ENCODE assay signal across 19 cellular contexts in the genomic region with DNA sequence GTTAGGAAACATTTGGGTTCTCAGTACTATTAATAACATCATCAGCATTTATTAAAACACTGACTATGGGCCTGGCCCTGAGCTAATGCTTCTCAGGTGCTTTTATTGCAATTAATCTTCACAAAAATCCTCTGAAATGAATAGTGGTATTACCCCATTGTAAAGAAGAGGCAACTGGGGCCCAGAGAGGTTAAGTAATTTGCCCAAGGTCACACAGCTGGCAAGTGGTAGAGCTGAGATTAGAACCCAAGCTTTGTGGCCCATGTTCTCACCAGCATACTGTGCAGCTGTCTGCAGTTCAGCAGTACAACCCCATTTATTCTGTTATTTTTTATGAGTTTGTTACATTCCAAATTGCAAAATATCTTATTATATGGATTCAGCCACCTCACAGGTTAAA.
"Had no signal": no experiment of that assay in that cellular context is flagged by ENCODE, and none has a peak within 500 bp of the region (broad histone marks: within the 10 kb centered on the region; RNA-seq: fewer than 3 reads in every experiment).

No MANE protein-coding gene starts in this region.

- H3K27me3 Mint-ChIP-seq: activated naive CD8-positive, alpha-beta T cell; stimulated activated naive CD8-positive, alpha-beta T cell treated with anti-CD3 and anti-CD28 coated beads, Interleukin-15, amount 100 ng/mL, for 72 hours had no signal

- H3K27ac ChIP-seq: ascending aorta, esophagus squamous epithelium, gastrocnemius medialis, left ventricle myocardium inferior, suprapubic skin had no signal

- H3K36me3 Mint-ChIP-seq: activated naive CD8-positive, alpha-beta T cell; naive thymus-derived CD4-positive, alpha-beta T cell had no signal

- H3K9me3 ChIP-seq: adrenal gland, ascending aorta, esophagus squamous epithelium, gastrocnemius medialis, left ventricle myocardium inferior, suprapubic skin, tibial nerve had no signal

- DNase-seq: activated CD4-positive, alpha-beta T cell treated with anti-CD3 and anti-CD28 coated beads, Interleukin-2, amount 10 ng/mL, durations not matched to agents 24 days and 14 days; activated CD8-positive, alpha-beta T cell treated with anti-CD3 and anti-CD28 coated beads, Interleukin-2, amount 10 ng/mL, durations not matched to agents 7 days and 5 days; central memory CD4-positive, alpha-beta T cell; esophagus squamous epithelium; gastrocnemius medialis; hippocampal formation; stimulated activated naive CD8-positive, alpha-beta T cell treated with anti-CD3 and anti-CD28 coated beads, Interleukin-15, amount 100 ng/mL, for 72 hours had no signal

- FAIRE-seq: colon, urothelium cell line had no signal

- H3K4me3 Mint-ChIP-seq: activated CD4-positive, alpha-beta T cell treated with anti-CD3 and anti-CD28 coated beads, Interleukin-2, amount 10 ng/mL, durations not matched to agents 24 days and 14 days; activated CD8-positive, alpha-beta T cell treated with anti-CD3 and anti-CD28 coated beads, Interleukin-2, amount 10 ng/mL, durations not matched to agents 7 days and 5 days; activated naive CD8-positive, alpha-beta T cell; naive thymus-derived CD4-positive, alpha-beta T cell; stimulated activated naive CD8-positive, alpha-beta T cell treated with anti-CD3 and anti-CD28 coated beads, Interleukin-15, amount 100 ng/mL, for 72 hours had no signal

- H3K9me3 Mint-ChIP-seq: activated CD4-positive, alpha-beta T cell treated with anti-CD3 and anti-CD28 coated beads, Interleukin-2, amount 10 ng/mL, durations not matched to agents 24 days and 14 days; naive thymus-derived CD4-positive, alpha-beta T cell; neural crest cell; stimulated activated naive CD8-positive, alpha-beta T cell treated with anti-CD3 and anti-CD28 coated beads, Interleukin-15, amount 100 ng/mL, for 72 hours had no signal

- H3K36me3 ChIP-seq: gastrocnemius medialis had no signal

- H3K27ac Mint-ChIP-seq: activated CD4-positive, alpha-beta T cell treated with anti-CD3 and anti-CD28 coated beads, Interleukin-2, amount 10 ng/mL, durations not matched to agents 24 days and 14 days; activated CD8-positive, alpha-beta T cell treated with anti-CD3 and anti-CD28 coated beads, Interleukin-2, amount 10 ng/mL, durations not matched to agents 7 days and 5 days; activated naive CD8-positive, alpha-beta T cell; naive thymus-derived CD4-positive, alpha-beta T cell had no signal

- H3K4me3 ChIP-seq: adrenal gland, ascending aorta, esophagus squamous epithelium, gastrocnemius medialis, left ventricle myocardium inferior, suprapubic skin, tibial nerve had no signal

- H3K27me3 ChIP-seq: adrenal gland, ascending aorta, dorsolateral prefrontal cortex, esophagus squamous epithelium, gastrocnemius medialis, suprapubic skin, tibial nerve had no signal

- ATAC-seq: activated CD4-positive, CD25-positive, alpha-beta regulatory T cell treated with anti-CD3 and anti-CD28 coated beads, Interleukin-2, amount 50 U/mL, for 24 hours; activated CD8-positive, alpha-beta T cell treated with anti-CD3 and anti-CD28 coated beads, Interleukin-2, amount 10 ng/mL, durations not matched to agents 7 days and 5 days; gastrocnemius medialis; naive thymus-derived CD4-positive, alpha-beta T cell; stimulated activated naive CD8-positive, alpha-beta T cell treated with anti-CD3 and anti-CD28 coated beads, Interleukin-15, amount 100 ng/mL, for 72 hours had no signal

- H3K4me1 Mint-ChIP-seq: activated CD4-positive, alpha-beta T cell treated with anti-CD3 and anti-CD28 coated beads, Interleukin-2, amount 10 ng/mL, durations not matched to agents 24 days and 14 days; naive thymus-derived CD4-positive, alpha-beta T cell had no signal

- H3K4me1 ChIP-seq: gastrocnemius medialis had no signal
